22 cellular contexts compared by ENCODE assay signal in the genomic region with DNA sequence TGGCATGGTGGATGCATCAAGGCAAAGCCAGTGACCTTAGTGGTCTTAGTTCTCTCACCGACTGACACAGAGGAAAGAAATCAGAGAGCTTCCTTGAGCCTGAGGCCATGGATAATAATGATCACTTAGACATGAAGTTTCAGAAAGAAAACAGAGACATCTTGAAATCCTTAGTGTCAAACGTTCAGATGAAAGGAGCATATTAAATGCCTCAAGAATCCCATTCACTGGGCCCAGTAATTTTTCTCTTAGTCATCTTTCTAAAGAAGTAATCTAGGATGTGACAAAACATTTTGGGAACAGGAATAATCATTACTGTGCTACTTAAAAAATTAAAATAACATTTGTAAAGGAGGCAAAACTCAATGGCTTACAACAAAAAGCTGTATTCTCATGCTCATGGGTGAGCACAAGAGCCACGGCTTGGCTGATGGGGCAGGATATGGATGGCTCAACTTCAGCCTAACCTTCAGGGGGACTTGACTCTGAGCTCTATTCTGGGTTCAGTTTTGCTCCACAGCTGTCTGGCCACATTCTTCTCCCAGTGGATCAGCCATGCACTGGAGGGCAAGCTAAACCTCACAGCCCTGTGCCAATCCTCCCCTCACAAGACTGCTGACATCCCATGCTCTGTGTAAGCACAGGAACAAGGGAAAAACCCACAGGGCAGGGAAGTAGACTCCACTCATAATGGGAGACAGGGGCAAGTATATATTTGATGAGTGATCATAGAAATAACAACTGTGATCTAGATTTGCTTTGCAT.
"Had no signal": no experiment of that assay in that cellular context is flagged by ENCODE, and none has a peak within 500 bp of the region (broad histone marks: within the 10 kb centered on the region; RNA-seq: fewer than 3 reads in every experiment).

No MANE protein-coding gene starts in this region.

- H3K9me3 ChIP-seq: testis, upper lobe of left lung had no signal

- H3K27me3 ChIP-seq: heart right ventricle, testis, upper lobe of left lung had no signal

- H3K4me1 ChIP-seq: testis, upper lobe of left lung had no signal

- ATAC-seq: activated CD8-positive, alpha-beta T cell treated with anti-CD3 and anti-CD28 coated beads for 36 hours; activated naive CD8-positive, alpha-beta T cell treated with anti-CD3 and anti-CD28 coated beads, Interleukin-2, amount 50 U/mL, for 24 hours; heart right ventricle; natural killer cell treated with Interleukin-12 subunit alpha and Interleukin-12 subunit beta and Interleukin-15 and Interleukin-18, amount 100 ng/mL, for 72 hours; stimulated activated naive CD8-positive, alpha-beta T cell treated with anti-CD3 and anti-CD28 coated beads, Interleukin-15, amount 100 ng/mL, for 72 hours had no signal

- DNase-seq: activated CD4-positive, alpha-beta T cell treated with anti-CD3 and anti-CD28 coated beads, Interleukin-2, amount 10 ng/mL, durations not matched to agents 24 days and 14 days; activated CD4-positive, CD25-positive, alpha-beta regulatory T cell; activated CD8-positive, alpha-beta T cell treated with anti-CD3 and anti-CD28 coated beads for 36 hours; activated naive CD4-positive, alpha-beta T cell treated with anti-CD3 and anti-CD28 coated beads, Interleukin-2, amount 10 ng/mL, durations not matched to agents 7 days and 5 days; activated naive CD8-positive, alpha-beta T cell treated with anti-CD3 and anti-CD28 coated beads, Interleukin-2, amount 50 U/mL, for 24 hours; activated T-cell treated with anti-CD3 and anti-CD28 coated beads, Interleukin-2, amount 50 U/mL, for 24 hours; aorta; cerebellar nuclear complex; effector CD4-positive, alpha-beta T cell; heart right ventricle; immature natural killer cell; kidney glomerular epithelial cell; mesendoderm; posterior cingulate gyrus; stimulated activated CD4-positive, alpha-beta T cell treated with anti-CD3 and anti-CD28 coated beads, Interleukin-15, amount 100 ng/mL, for 24 hours; stimulated activated CD4-positive, alpha-beta T cell treated with anti-CD3 and anti-CD28 coated beads, Interleukin-2, amount 100 ng/mL, for 48 hours; stimulated activated naive CD8-positive, alpha-beta T cell treated with anti-CD3 and anti-CD28 coated beads, Interleukin-15, amount 100 ng/mL, for 72 hours; T-helper 1 cell; T-helper 9 cell; testis; upper lobe of left lung had no signal

- H3K4me3 ChIP-seq: heart right ventricle, testis, upper lobe of left lung had no signal

- H3K27ac ChIP-seq: heart right ventricle, testis, upper lobe of left lung had no signal

- H3K36me3 ChIP-seq: heart right ventricle, upper lobe of left lung had no signal
